10 cellular contexts compared by ENCODE assay signal in genomic region chr17:47199627-47200324, GRCh38. TPM values are rescaled to one million over a fixed set of nuclear protein-coding genes. Genes with fewer than 3 reads are reported as not detected.
DNase-seq lines count a peak whose midpoint lies in the region; ATAC-seq and TF ChIP-seq lines count a peak whose summit lies in the region.
"Had no signal": no experiment of that assay in that cellular context is flagged by ENCODE, and none has a peak within 500 bp of the region (broad histone marks: within the 10 kb centered on the region; RNA-seq: fewer than 3 reads in every experiment).

No MANE protein-coding gene starts in this region.

- no peaks in the 10 kb centered on the region for H3K9me3 Mint-ChIP-seq in stimulated activated naive CD8-positive, alpha-beta T cell treated with anti-CD3 and anti-CD28 coated beads, Interleukin-15, Interleukin-2, amounts not matched to agents 100 ng/mL and 50 ng/mL, for 24 hours
- H3K9me3 Mint-ChIP-seq in stimulated activated naive CD8-positive, alpha-beta T cell treated with anti-CD3 and anti-CD28 coated beads, Interleukin-15, amount 100 ng/mL, for 72 hours: no peaks in the 10 kb centered on the region
- H3K9me3 Mint-ChIP-seq: effector memory CD8-positive, alpha-beta T cell had no signal

- H3K36me3 Mint-ChIP-seq in stimulated activated naive CD8-positive, alpha-beta T cell treated with anti-CD3 and anti-CD28 coated beads, Interleukin-15, Interleukin-2, amounts not matched to agents 100 ng/mL and 50 ng/mL, for 24 hours (ENCODE audit: low read depth): peaks cover 4% of the 10 kb centered on the region

- TF ChIP-seq POLR2A in adrenal gland (IDR thresholded peaks at IDR 0.05): no peak
- TF ChIP-seq POLR2A in gastrocnemius medialis (IDR thresholded peaks at IDR 0.05): no peak

- H3K27ac ChIP-seq in adrenal gland (peak overlapping the region in 3 of 5 donors; percentile 0 to 63 (median 29)), gastrocnemius medialis (no peak overlapping the region)

- no peak for TF ChIP-seq CTCF in adrenal gland (IDR thresholded peaks at IDR 0.05)
- no peak for TF ChIP-seq CTCF in BE2C (IDR thresholded peaks at IDR 0.05; ENCODE audit: low read depth, low read length)
- no peak for TF ChIP-seq CTCF in gastrocnemius medialis (IDR thresholded peaks at IDR 0.05 in 4 of 5, conservative IDR thresholded peaks at IDR 0.05 in 1 of 5)

- H3K9me3 ChIP-seq in adrenal gland (replicated peaks in 1 of 3) (no peaks in the 10 kb centered on the region), BE2C (no peaks in the 10 kb centered on the region), gastrocnemius medialis (no peaks in the 10 kb centered on the region)

- 90 to 95% (median 92%) methylated on average over 8 of the region's 8 CpGs for WGBS in adrenal gland, 4 donors

- ATAC-seq in stimulated activated naive CD8-positive, alpha-beta T cell treated with anti-CD3 and anti-CD28 coated beads, Interleukin-15, amount 100 ng/mL, for 72 hours: no peak
- ATAC-seq in gastrocnemius medialis (no peak), GM21423 (IDR thresholded peaks at IDR 0.05; ENCODE audit: unreplicated experiment) (no peak)
- ATAC-seq: effector memory CD8-positive, alpha-beta T cell had no signal

- in situ Hi-C loops in gastrocnemius medialis (cut with MboI; ENCODE audit: low sequenced_read_pairs in 4 of 4): no loop called here

- intact Hi-C loops in adrenal gland (cut with DNase I) (no loop called here), gastrocnemius medialis (cut with DNase I; ENCODE audit: low total_unique reads) (no loop called here)

- no peak for DNase-seq in stimulated activated naive CD8-positive, alpha-beta T cell treated with anti-CD3 and anti-CD28 coated beads, Interleukin-15, amount 100 ng/mL, for 72 hours
- DNase-seq in NOMO-1 (lab: John Stamatoyannopoulos, UW; ENCODE audit: unreplicated experiment in 2 of 2): peak; percentile 80 to 93
- no peak for DNase-seq in adrenal gland
- DNase-seq in BE2C: no peak
- DNase-seq in NCI-H146 treated with DMSO at 0.1 percent for 48 hours (lab: John Stamatoyannopoulos, UW; ENCODE audit: unreplicated experiment): no peak
- DNase-seq in gastrocnemius medialis: no peak
- DNase-seq: effector memory CD8-positive, alpha-beta T cell; NCI-H2081 had no signal

- no peaks in the 10 kb centered on the region for H3K27me3 Mint-ChIP-seq in stimulated activated naive CD8-positive, alpha-beta T cell treated with anti-CD3 and anti-CD28 coated beads, Interleukin-15, Interleukin-2, amounts not matched to agents 100 ng/mL and 50 ng/mL, for 24 hours
- H3K27me3 Mint-ChIP-seq in stimulated activated naive CD8-positive, alpha-beta T cell treated with anti-CD3 and anti-CD28 coated beads, Interleukin-15, amount 100 ng/mL, for 72 hours: peaks cover 8% of the 10 kb centered on the region
- H3K27me3 Mint-ChIP-seq: effector memory CD8-positive, alpha-beta T cell had no signal

- no peaks in the 10 kb centered on the region for H3K36me3 ChIP-seq in adrenal gland (replicated peaks in 1 of 2)
- H3K36me3 ChIP-seq in BE2C: no peaks in the 10 kb centered on the region
- no peaks in the 10 kb centered on the region for H3K36me3 ChIP-seq in gastrocnemius medialis

- no peak overlapping the region for H3K4me3 ChIP-seq in adrenal gland
- no peak overlapping the region for H3K4me3 ChIP-seq in BE2C (ENCODE audit: low read depth, low read length)
- H3K4me3 ChIP-seq in gastrocnemius medialis: no peak overlapping the region

- H3K27ac Mint-ChIP-seq in stimulated activated naive CD8-positive, alpha-beta T cell treated with anti-CD3 and anti-CD28 coated beads, Interleukin-15, Interleukin-2, amounts not matched to agents 100 ng/mL and 50 ng/mL, for 24 hours: peak overlapping the region; percentile 78
- peak overlapping the region in 1 of 2 donors; percentile 39 for H3K27ac Mint-ChIP-seq in stimulated activated naive CD8-positive, alpha-beta T cell treated with anti-CD3 and anti-CD28 coated beads, Interleukin-15, amount 100 ng/mL, for 72 hours
- H3K27ac Mint-ChIP-seq: effector memory CD8-positive, alpha-beta T cell had no signal

- H3K4me3 Mint-ChIP-seq in stimulated activated naive CD8-positive, alpha-beta T cell treated with anti-CD3 and anti-CD28 coated beads, Interleukin-15, Interleukin-2, amounts not matched to agents 100 ng/mL and 50 ng/mL, for 24 hours: no peak overlapping the region
- H3K4me3 Mint-ChIP-seq in stimulated activated naive CD8-positive, alpha-beta T cell treated with anti-CD3 and anti-CD28 coated beads, Interleukin-15, amount 100 ng/mL, for 72 hours: no peak overlapping the region
- H3K4me3 Mint-ChIP-seq: effector memory CD8-positive, alpha-beta T cell had no signal

- H3K4me1 ChIP-seq in adrenal gland (replicated peaks in 1 of 2) (peaks cover 0 to 9% of the 10 kb centered on the region in 2 donors), BE2C (no peaks in the 10 kb centered on the region), gastrocnemius medialis (peaks cover 14% of the 10 kb centered on the region in 2 donors)

- H3K4me1 Mint-ChIP-seq in stimulated activated naive CD8-positive, alpha-beta T cell treated with anti-CD3 and anti-CD28 coated beads, Interleukin-15, Interleukin-2, amounts not matched to agents 100 ng/mL and 50 ng/mL, for 24 hours (ENCODE audit: low read depth): peaks cover 29% of the 10 kb centered on the region
- H3K4me1 Mint-ChIP-seq in stimulated activated naive CD8-positive, alpha-beta T cell treated with anti-CD3 and anti-CD28 coated beads, Interleukin-15, amount 100 ng/mL, for 72 hours: peaks cover 33% of the 10 kb centered on the region

- H3K27me3 ChIP-seq in adrenal gland (no peaks in the 10 kb centered on the region), BE2C (no peaks in the 10 kb centered on the region), gastrocnemius medialis (no peaks in the 10 kb centered on the region)

RNA-seq across cellular contexts. Expression of gene MYL4, which starts 9.4 kb away (rescaled TPM):
- total RNA-seq in adrenal gland (1 to 10 TPM in 1 of 8 donors, under 1 TPM in 2, not detected in 5; 0.36 to 1.8 (median 0.38) TPM), gastrocnemius medialis (under 1 TPM in 1 of 4 donors, not detected in 3; 0.97 TPM)
- polyA plus RNA-seq in adrenal gland: 1 to 10 TPM in 1 of 3 donors, under 1 TPM in 1, not detected in 1; 0.51 to 1.4 TPM
- 0.69 TPM for polyA plus RNA-seq in BE2C (2012; ENCODE audit: insufficient read depth, insufficient read length, low read depth)

RNA-seq across cellular contexts. Expression of gene CDC27, which starts 10.7 kb away (rescaled TPM):
- total RNA-seq in adrenal gland (100 to 1,000 TPM in 2 of 8 donors, 10 to 100 TPM in 6; 33.9 to 153 (median 75.9) TPM), gastrocnemius medialis (10 to 100 TPM; 26.5 to 65.9 (median 49.4) TPM)
- polyA plus RNA-seq in adrenal gland: 10 to 100 TPM; 13.5 to 74.0 (median 21.1) TPM
- polyA plus RNA-seq in BE2C (2012; ENCODE audit: insufficient read depth, insufficient read length, low read depth): 31.7 TPM

RNA-seq across cellular contexts. Expression of gene ITGB3, which starts 53.9 kb away (rescaled TPM):
- total RNA-seq in adrenal gland (1 to 10 TPM in 6 of 8 donors, under 1 TPM in 2; 0.12 to 2.2 (median 1.6) TPM), gastrocnemius medialis (1 to 10 TPM in 2 of 4 donors, under 1 TPM in 1, not detected in 1; 0.92 to 6.2 (median 1.9) TPM)
- polyA plus RNA-seq in adrenal gland: under 1 TPM; 0.40 to 0.84 (median 0.64) TPM
- 0.46 TPM for polyA plus RNA-seq in BE2C (2012; ENCODE audit: insufficient read depth, insufficient read length, low read depth)

Comparison
In these comparisons a context has a peak if more than half of its experiments do, and no peak if none do; other contexts are left out.
1. DNase-seq: peak in NOMO-1 (2 of 2); none in stimulated activated naive CD8-positive, alpha-beta T cell treated with anti-CD3 and anti-CD28 coated beads, Interleukin-15, amount 100 ng/mL, for 72 hours (0 of 2), adrenal gland (0 of 7), BE2C (single experiment), NCI-H146 treated with DMSO at 0.1 percent for 48 hours (single experiment) and gastrocnemius medialis (0 of 2).
2. H3K27ac ChIP-seq: peak in adrenal gland (3 of 5); none in gastrocnemius medialis (0 of 4).